In genomic region chr4:40962551-40963185, GRCh38 we compare ENCODE assay signal across 23 cellular contexts.
DNase-seq lines count a peak whose midpoint lies in the region; ATAC-seq and TF ChIP-seq lines count a peak whose summit lies in the region.
"Had no signal": no experiment of that assay in that cellular context is flagged by ENCODE, and none has a peak within 500 bp of the region (broad histone marks: within the 10 kb centered on the region; RNA-seq: fewer than 3 reads in every experiment).

No MANE protein-coding gene starts in this region.

- H4K20me1 ChIP-seq in GM23338 (replicated peaks; ENCODE audit: insufficient read depth) (no peaks in the 10 kb centered on the region), hepatocyte (ENCODE audit: insufficient read depth, poor library complexity, severe bottlenecking) (no peaks in the 10 kb centered on the region)

- no peak overlapping the region; the same call in 1 of the 2 replicates for H3K27ac Mint-ChIP-seq in GM23338
- no peak overlapping the region for H3K27ac Mint-ChIP-seq in stimulated activated naive CD8-positive, alpha-beta T cell treated with anti-CD3 and anti-CD28 coated beads, Interleukin-15, amount 100 ng/mL, for 72 hours
- H3K27ac Mint-ChIP-seq: activated CD4-positive, alpha-beta T cell treated with anti-CD3 and anti-CD28 coated beads, Interleukin-2, amount 10 ng/mL, durations not matched to agents 7 days and 5 days; activated naive CD4-positive, alpha-beta T cell treated with anti-CD3 and anti-CD28 coated beads, Interleukin-2, amount 50 U/mL, for 24 hours; IgD-negative memory B cell; nephron progenitor cell; stimulated activated naive B cell treated with anti-CD40 and anti-IgM and Interleukin-4, amounts not matched to agents 10 μg/mL and 1 μg/mL and 100 μg/mL, for 72 hours had no signal

- H3K27ac ChIP-seq in GM23338 (ENCODE audit: low read depth), result peak overlapping the region; percentile 22; the same call in 1 of the 2 replicates
- 0 out of 2 replicates have a peak overlapping the region, but pooled peaks have one; percentile 18 for H3K27ac ChIP-seq in HUES64 (ENCODE audit: low read depth, low read length)
- H3K27ac ChIP-seq in cingulate gyrus (ENCODE audit: low read depth, low read length), result peak overlapping the region; percentile 19
- no peak overlapping the region for H3K27ac ChIP-seq in hepatocyte
- H3K27ac ChIP-seq: SJSA1, suprapubic skin had no signal

- H3K4me1 ChIP-seq in GM23338 (ENCODE audit: insufficient read depth), result peaks cover 21% of the 10 kb centered on the region
- peaks cover 16% of the 10 kb centered on the region for H3K4me1 ChIP-seq in HUES64 (ENCODE audit: insufficient read depth, low read length)
- peaks cover 4% of the 10 kb centered on the region for H3K4me1 ChIP-seq in hepatocyte (ENCODE audit: insufficient read depth)
- H3K4me1 ChIP-seq: Caco-2, SJSA1 had no signal

- 90% methylated on average over 7 of the region's 7 CpGs for WGBS in HUES64
- WGBS in hepatocyte (ENCODE audit: low lambda C conversion rate, missing lambda C conversion rate), result 84% methylated on average over 7 of the region's 7 CpGs

- H2AFZ ChIP-seq in GM23338, result no peak overlapping the region
- H2AFZ ChIP-seq in hepatocyte, result no peak overlapping the region

- DNase-seq in GM23338 (ENCODE audit: low spot score) (peak; percentile 59), iris pigment epithelial cell (ENCODE audit: low read depth) (peak; percentile 69), hepatocyte (ENCODE audit: low spot score) (no peak)
- no peak for DNase-seq in stimulated activated naive CD8-positive, alpha-beta T cell treated with anti-CD3 and anti-CD28 coated beads, Interleukin-15, amount 100 ng/mL, for 72 hours
- DNase-seq in stimulated activated CD4-positive, alpha-beta T cell treated with anti-CD3 and anti-CD28 coated beads, Interleukin-4, amount 100 ng/mL, for 1 hour, result no peak
- DNase-seq: activated CD4-positive, alpha-beta T cell treated with anti-CD3 and anti-CD28 coated beads, Interleukin-2, amount 10 ng/mL, durations not matched to agents 7 days and 5 days; Caco-2; central memory CD4-positive, alpha-beta T cell; DMS53; HCEC 1CT; NCI-H146; nephron progenitor cell; stimulated activated naive B cell treated with anti-CD40 and anti-IgM and Interleukin-4, amounts not matched to agents 10 μg/mL and 1 μg/mL and 100 μg/mL, for 72 hours; T1000 had no signal

- H3K4me3 Mint-ChIP-seq in GM23338, result no peak overlapping the region
- H3K4me3 Mint-ChIP-seq in stimulated activated naive CD8-positive, alpha-beta T cell treated with anti-CD3 and anti-CD28 coated beads, Interleukin-15, amount 100 ng/mL, for 72 hours, result no peak overlapping the region
- H3K4me3 Mint-ChIP-seq: activated CD4-positive, alpha-beta T cell treated with anti-CD3 and anti-CD28 coated beads, Interleukin-2, amount 10 ng/mL, durations not matched to agents 7 days and 5 days; activated naive CD4-positive, alpha-beta T cell treated with anti-CD3 and anti-CD28 coated beads, Interleukin-2, amount 50 U/mL, for 24 hours; CD14-positive monocyte; IgD-negative memory B cell; nephron progenitor cell; stimulated activated naive B cell treated with anti-CD40 and anti-IgM and Interleukin-4, amounts not matched to agents 10 μg/mL and 1 μg/mL and 100 μg/mL, for 72 hours had no signal

- H3K27me3 ChIP-seq in GM23338 (ENCODE audit: insufficient read depth), result no peaks in the 10 kb centered on the region
- no peaks in the 10 kb centered on the region for H3K27me3 ChIP-seq in HUES64 (ENCODE audit: insufficient read depth, low read length)
- H3K27me3 ChIP-seq in hepatocyte, result no peaks in the 10 kb centered on the region
- H3K27me3 ChIP-seq: SJSA1, suprapubic skin had no signal

- H3K9me2 ChIP-seq in GM23338 (ENCODE audit: insufficient read depth), result no peaks in the 10 kb centered on the region
- H3K9me2 ChIP-seq in hepatocyte (replicated peaks; ENCODE audit: insufficient read depth), result no peaks in the 10 kb centered on the region

- H3K4me2 ChIP-seq in GM23338 (peak overlapping the region; percentile 24), hepatocyte (no peak overlapping the region)

- no peaks in the 10 kb centered on the region for H3K36me3 ChIP-seq in GM23338 (ENCODE audit: insufficient read depth)
- H3K36me3 ChIP-seq in HUES64 (ENCODE audit: insufficient read depth, low read length), result 0 out of 2 replicates have a peak, but pooled peaks cover 3% of the 10 kb centered on the region
- H3K36me3 ChIP-seq in hepatocyte (replicated peaks; ENCODE audit: insufficient read depth, low read depth), result no peaks in the 10 kb centered on the region
- H3K36me3 ChIP-seq: SJSA1, suprapubic skin had no signal

- H3K36me3 Mint-ChIP-seq in GM23338 (ENCODE audit: low read depth), result peaks cover 31% of the 10 kb centered on the region
- H3K36me3 Mint-ChIP-seq: activated naive CD4-positive, alpha-beta T cell treated with anti-CD3 and anti-CD28 coated beads, Interleukin-2, amount 50 U/mL, for 24 hours; CD14-positive monocyte; IgD-negative memory B cell; stimulated activated naive B cell treated with anti-CD40 and anti-IgM and Interleukin-4, amounts not matched to agents 10 μg/mL and 1 μg/mL and 100 μg/mL, for 72 hours had no signal

- peaks cover 27% of the 10 kb centered on the region for H3K4me1 Mint-ChIP-seq in GM23338
- H3K4me1 Mint-ChIP-seq in stimulated activated naive CD8-positive, alpha-beta T cell treated with anti-CD3 and anti-CD28 coated beads, Interleukin-15, amount 100 ng/mL, for 72 hours, result no peaks in the 10 kb centered on the region
- H3K4me1 Mint-ChIP-seq: activated CD4-positive, alpha-beta T cell treated with anti-CD3 and anti-CD28 coated beads, Interleukin-2, amount 10 ng/mL, durations not matched to agents 7 days and 5 days; activated naive CD4-positive, alpha-beta T cell treated with anti-CD3 and anti-CD28 coated beads, Interleukin-2, amount 50 U/mL, for 24 hours; IgD-negative memory B cell; nephron progenitor cell; stimulated activated naive B cell treated with anti-CD40 and anti-IgM and Interleukin-4, amounts not matched to agents 10 μg/mL and 1 μg/mL and 100 μg/mL, for 72 hours had no signal

- H3K9ac ChIP-seq in HUES64 (ENCODE audit: low read depth, low read length), result no peak overlapping the region

- H3K9me3 Mint-ChIP-seq in GM23338, result peaks cover 16% of the 10 kb centered on the region; the same call in 2 of the 3 replicates
- H3K9me3 Mint-ChIP-seq in stimulated activated naive CD8-positive, alpha-beta T cell treated with anti-CD3 and anti-CD28 coated beads, Interleukin-15, amount 100 ng/mL, for 72 hours, result no peaks in the 10 kb centered on the region
- H3K9me3 Mint-ChIP-seq: activated CD4-positive, alpha-beta T cell treated with anti-CD3 and anti-CD28 coated beads, Interleukin-2, amount 10 ng/mL, durations not matched to agents 7 days and 5 days; activated naive CD4-positive, alpha-beta T cell treated with anti-CD3 and anti-CD28 coated beads, Interleukin-2, amount 50 U/mL, for 24 hours had no signal

- ATAC-seq in GM23338 (peak; percentile 93), HG02763 (IDR thresholded peaks at IDR 0.05; ENCODE audit: unreplicated experiment) (no peak)
- ATAC-seq in stimulated activated naive CD8-positive, alpha-beta T cell treated with anti-CD3 and anti-CD28 coated beads, Interleukin-15, amount 100 ng/mL, for 72 hours, result no peak
- ATAC-seq: stimulated activated naive B cell treated with anti-CD40 and anti-IgM and Interleukin-4, amounts not matched to agents 10 μg/mL and 1 μg/mL and 100 μg/mL, for 72 hours had no signal

- H3K27me3 Mint-ChIP-seq in GM23338 (ENCODE audit: insufficient read depth, low read depth, poor library complexity), result peaks cover 4% of the 10 kb centered on the region
- no peaks in the 10 kb centered on the region for H3K27me3 Mint-ChIP-seq in stimulated activated naive CD8-positive, alpha-beta T cell treated with anti-CD3 and anti-CD28 coated beads, Interleukin-15, amount 100 ng/mL, for 72 hours
- H3K27me3 Mint-ChIP-seq: activated CD4-positive, alpha-beta T cell treated with anti-CD3 and anti-CD28 coated beads, Interleukin-2, amount 10 ng/mL, durations not matched to agents 7 days and 5 days; stimulated activated naive B cell treated with anti-CD40 and anti-IgM and Interleukin-4, amounts not matched to agents 10 μg/mL and 1 μg/mL and 100 μg/mL, for 72 hours had no signal

- H3F3A ChIP-seq in GM23338 (replicated peaks; ENCODE audit: low read depth), result no peaks in the 10 kb centered on the region

- TF ChIP-seq CTCF in GM23338 (conservative IDR thresholded peaks at IDR 0.05; ENCODE audit: low read depth in 2 of 2), result no peak
- TF ChIP-seq CTCF in hepatocyte (IDR thresholded peaks at IDR 0.05; ENCODE audit: poor library complexity), result no peak

- H3K79me2 ChIP-seq in GM23338 (replicated peaks; ENCODE audit: insufficient read depth) (no peaks in the 10 kb centered on the region; the same call in 1 of the 2 replicates), hepatocyte (no peaks in the 10 kb centered on the region)

- H3K9me3 ChIP-seq in HUES64 (ENCODE audit: insufficient read depth, low read depth, low read length) (peaks cover 5% of the 10 kb centered on the region; the same call in 1 of the 2 replicates), hepatocyte (ENCODE audit: low read depth) (no peaks in the 10 kb centered on the region)
- H3K9me3 ChIP-seq: Caco-2, SJSA1, suprapubic skin had no signal

- H3K4me3 ChIP-seq in GM23338 (0 out of 2 replicates have a peak overlapping the region, but pooled peaks have one; percentile 22), HUES64 (ENCODE audit: low read length) (no peak overlapping the region), hepatocyte (no peak overlapping the region)
- H3K4me3 ChIP-seq: SJSA1, skin epidermis, suprapubic skin had no signal

TF ChIP-seq in GM23338, 12 proteins besides CTCF, POLR2A, EP300 and RAD21 (continues in another document):
- TF ChIP-seq ZNF114 (CRISPR knock-in tag; IDR thresholded peaks at IDR 0.05) (no peak), NANOG (IDR thresholded peaks at IDR 0.05; ENCODE audit: borderline replicate concordance) (no peak), JUNB (IDR thresholded peaks at IDR 0.05; ENCODE audit: unreplicated experiment) (no peak)

Comparison
In these comparisons a context has a peak if more than half of its experiments do, and no peak if none do; other contexts are left out.
1. DNase-seq: peak in GM23338 (single experiment) and iris pigment epithelial cell (single experiment); none in stimulated activated naive CD8-positive, alpha-beta T cell treated with anti-CD3 and anti-CD28 coated beads, Interleukin-15, amount 100 ng/mL, for 72 hours (0 of 2), hepatocyte (single experiment) and stimulated activated CD4-positive, alpha-beta T cell treated with anti-CD3 and anti-CD28 coated beads, Interleukin-4, amount 100 ng/mL, for 1 hour (single experiment).